ENCODE assay signal across 7 cellular contexts in genomic region chr1:155012052-155012546, GRCh38. TPM values are rescaled to one million over a fixed set of nuclear protein-coding genes. Genes with fewer than 3 reads are reported as not detected.
DNase-seq lines count a peak whose midpoint lies in the region; ATAC-seq, FAIRE-seq and TF ChIP-seq lines count a peak whose summit lies in the region.

No MANE protein-coding gene starts in this region.

- H3K36me3 ChIP-seq in HAP-1 (replicated peaks): peaks cover 29% of the 10 kb centered on the region
- H3K36me3 ChIP-seq in kidney (ENCODE audit: control insufficient read depth in 1 of 2, insufficient read depth in 2 of 2, low read length in 2 of 2): no peaks in the 10 kb centered on the region
- no peaks in the 10 kb centered on the region for H3K36me3 ChIP-seq in testis (ENCODE audit: low read depth, missing control alignments)

- H3K4me1 ChIP-seq in HAP-1 (peaks cover 9% of the 10 kb centered on the region), kidney (ENCODE audit: control insufficient read depth in 1 of 2, insufficient read depth in 1 of 2, low read depth in 1 of 2, low read length in 2 of 2) (peaks cover 18 to 40% of the 10 kb centered on the region in 2 donors), testis (peaks cover 28% of the 10 kb centered on the region)

- no peak for TF ChIP-seq POLR2A in testis (IDR thresholded peaks at IDR 0.05)

- 53 to 55% methylated on average over 9 of the region's 9 CpGs for WGBS in testis, 2 donors

- FAIRE-seq in kidney (lab: Jason Lieb, UNC): no peak

- H3K9me3 ChIP-seq in HAP-1: no peaks in the 10 kb centered on the region
- no peaks in the 10 kb centered on the region for H3K9me3 ChIP-seq in kidney (ENCODE audit: control insufficient read depth in 1 of 2, low read length in 2 of 2)
- H3K9me3 ChIP-seq in testis: no peaks in the 10 kb centered on the region

- peak overlapping the region; percentile 28 to 63 for H3K27ac ChIP-seq in kidney (ENCODE audit: low read depth in 2 of 2, low read length in 2 of 2)
- H3K27ac ChIP-seq in testis: no peak overlapping the region

- peak; percentile 41 to 80 for DNase-seq in HAP-1 (ENCODE audit: low spot score in 2 of 2)
- DNase-seq in NCI-H524 (lab: John Stamatoyannopoulos, UW): peak; percentile 97 to 98
- peak; percentile 39 to 76 for DNase-seq in cardiac fibroblast (ENCODE audit: low read depth in 2 of 2)
- peak; percentile 95 for DNase-seq in kidney
- peak; percentile 65 for DNase-seq in testis

- H3K27me3 ChIP-seq in HAP-1 (ENCODE audit: low read depth) (no peaks in the 10 kb centered on the region), testis (no peaks in the 10 kb centered on the region)

- peak overlapping the region in 1 of 2 donors; percentile 40 for H3K9ac ChIP-seq in kidney (ENCODE audit: low read length in 2 of 2)

- no peak overlapping the region for H3K4me3 ChIP-seq in HAP-1
- no peak overlapping the region for H3K4me3 ChIP-seq in cardiac fibroblast (replicated peaks in 1 of 2; ENCODE audit: low read depth in 2 of 2, low read length in 2 of 2)
- H3K4me3 ChIP-seq in kidney (ENCODE audit: low read length in 2 of 2): no peak overlapping the region
- H3K4me3 ChIP-seq in testis: no peak overlapping the region

- in situ Hi-C loops in HAP-1 (cut with MboI; ENCODE audit: low sequenced_read_pairs): no loop called here

- intact Hi-C loops in kidney (cut with DNase I): no loop called here
- intact Hi-C loops in testis (cut with DNase I; ENCODE audit: low total_unique reads): no loop called here

- ATAC-seq in GM18498 (IDR thresholded peaks at IDR 0.05; ENCODE audit: unreplicated experiment) (no peak), HG02623 (IDR thresholded peaks at IDR 0.05; ENCODE audit: unreplicated experiment) (no peak)

- no peak for TF ChIP-seq CTCF in cardiac fibroblast (IDR thresholded peaks at IDR 0.05; ENCODE audit: low read depth, low read length)
- TF ChIP-seq CTCF in kidney (IDR thresholded peaks at IDR 0.05; ENCODE audit: borderline replicate concordance, extremely low read depth, insufficient read depth): no peak
- TF ChIP-seq CTCF in testis (IDR thresholded peaks at IDR 0.05): no peak

RNA-seq across cellular contexts. Expression of gene ZBTB7B, which starts 9.5 kb away (rescaled TPM):
- total RNA-seq in kidney (68.7 TPM), testis (10 to 100 TPM; 21.1 to 22.4 TPM)
- polyA plus RNA-seq in kidney (ENCODE audit: insufficient read depth, low read depth, low replicate concordance) (20.1 TPM), testis (ENCODE audit: insufficient read depth, low read depth, low replicate concordance) (18.6 TPM)

RNA-seq across cellular contexts. Expression of gene LENEP, which starts 18.7 kb away (rescaled TPM):
- total RNA-seq in kidney: not detected
- polyA plus RNA-seq in kidney (ENCODE audit: insufficient read depth, low read depth, low replicate concordance): not detected
- 1 to 10 TPM in 1 of 2 donors, not detected in 1; 1.1 TPM for total RNA-seq in testis
- not detected for polyA plus RNA-seq in testis (ENCODE audit: insufficient read depth, low read depth, low replicate concordance)

RNA-seq across cellular contexts. Expression of gene DCST2, which starts 21.5 kb away (rescaled TPM):
- total RNA-seq in kidney (1.4 TPM), testis (10 to 100 TPM in 1 of 2 donors, 1 to 10 TPM in 1; 9.9 to 14.4 TPM)
- polyA plus RNA-seq in kidney (ENCODE audit: insufficient read depth, low read depth, low replicate concordance) (0.43 TPM), testis (ENCODE audit: insufficient read depth, low read depth, low replicate concordance) (20.4 TPM)

RNA-seq across cellular contexts. Expression of gene DCST1, which starts 21.5 kb away (rescaled TPM):
- total RNA-seq in kidney (not detected), testis (1 to 10 TPM; 4.5 to 9.4 TPM)
- polyA plus RNA-seq in kidney (ENCODE audit: insufficient read depth, low read depth, low replicate concordance) (not detected), testis (ENCODE audit: insufficient read depth, low read depth, low replicate concordance) (15.2 TPM)

RNA-seq across cellular contexts. Expression of gene FLAD1, which starts 29.0 kb away (rescaled TPM):
- total RNA-seq in kidney (34.1 TPM), testis (10 to 100 TPM; 26.5 to 35.0 TPM)
- polyA plus RNA-seq in kidney (ENCODE audit: insufficient read depth, low read depth, low replicate concordance) (37.9 TPM), testis (ENCODE audit: insufficient read depth, low read depth, low replicate concordance) (46.5 TPM)

Comparison
In these comparisons a context has a peak if more than half of its experiments do, and no peak if none do; other contexts are left out.
1. H3K27ac ChIP-seq: peak in kidney (2 of 2); none in testis (0 of 2).
2. Peak in every context shown above with its lines, with median percentiles within 50 percentile points of each other: DNase-seq.